22 cellular contexts compared by ENCODE assay signal in the genomic region with DNA sequence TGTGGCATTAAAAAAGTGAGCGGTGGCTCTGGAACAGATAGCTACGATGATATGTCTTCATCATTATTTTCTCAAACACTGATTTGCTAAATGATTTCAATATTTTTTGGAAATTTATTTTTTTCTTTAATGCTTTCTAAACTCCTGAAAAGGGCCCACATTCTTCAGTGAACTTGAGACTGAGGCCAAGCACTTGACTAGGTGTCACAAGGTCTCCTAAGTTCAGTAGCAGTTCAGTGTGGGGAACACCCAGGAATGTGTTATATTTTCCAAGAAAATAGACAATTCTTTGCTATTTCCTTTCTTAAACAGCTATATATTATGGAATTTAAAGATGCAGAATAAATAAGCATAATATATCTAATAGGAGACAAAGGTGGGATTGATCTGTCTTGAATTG.
"Had no signal": no experiment of that assay in that cellular context is flagged by ENCODE, and none has a peak within 500 bp of the region (broad histone marks: within the 10 kb centered on the region; RNA-seq: fewer than 3 reads in every experiment).

No MANE protein-coding gene starts in this region.

- ATAC-seq: activated CD8-positive, alpha-beta T cell treated with anti-CD3 and anti-CD28 coated beads, Interleukin-2, amount 10 ng/mL, durations not matched to agents 7 days and 5 days; activated naive CD4-positive, alpha-beta T cell treated with anti-CD3 and anti-CD28 coated beads, Interleukin-2, amount 50 U/mL, for 72 hours; body of pancreas; T-helper 17 cell had no signal

- H2AFZ ChIP-seq: neural progenitor cell had no signal

- DNase-seq: activated B cell treated with CpG ODN at 0.5 μM for 24 hours; activated CD4-positive, alpha-beta T cell treated with anti-CD3 and anti-CD28 coated beads, Interleukin-2, amount 10 ng/mL, durations not matched to agents 24 days and 14 days; activated CD8-positive, alpha-beta memory T cell treated with anti-CD3 and anti-CD28 coated beads, Interleukin-2, amount 50 U/mL, for 4 hours; activated CD8-positive, alpha-beta T cell treated with anti-CD3 and anti-CD28 coated beads, Interleukin-2, amount 10 ng/mL, durations not matched to agents 7 days and 5 days; activated gamma-delta T cell; activated T-cell treated with anti-CD3 and anti-CD28 coated beads, Interleukin-2, amount 50 U/mL, for 48 hours; amniotic stem cell; body of pancreas; cerebellar nuclear complex; endodermal cell; hippocampal formation; kidney; midbrain; ovary; SIG-M5; stimulated activated CD4-positive, alpha-beta T cell treated with anti-CD3 and anti-CD28 coated beads, Interleukin-12 subunit alpha, Interleukin-12 subunit beta, amount 100 ng/mL, for 4 hours; stimulated activated CD4-positive, alpha-beta T cell treated with anti-CD3 and anti-CD28 coated beads, Interleukin-2, amount 100 ng/mL, for 24 hours; stomach; T-helper 17 cell; trophoblast cell had no signal

- H3K27ac ChIP-seq: body of pancreas, neural progenitor cell had no signal

- H3K4me1 ChIP-seq: body of pancreas, neural progenitor cell had no signal

- H3K9me3 ChIP-seq: body of pancreas, ovary, stomach had no signal

- H3K4me3 ChIP-seq: body of pancreas, neural progenitor cell, ovary, stomach had no signal

- H3K4me2 ChIP-seq: neural progenitor cell had no signal

- H3K27me3 ChIP-seq: body of pancreas, neural progenitor cell, ovary, stomach had no signal

- H3K36me3 ChIP-seq: neural progenitor cell, ovary, stomach had no signal

- H3K9ac ChIP-seq: neural progenitor cell had no signal
